In genomic region chr19:34501339-34502320, GRCh38 we compare ENCODE assay signal across 8 cellular contexts. TPM values are rescaled to one million over a fixed set of nuclear protein-coding genes. Genes with fewer than 3 reads are reported as not detected.
DNase-seq lines count a peak whose midpoint lies in the region; ATAC-seq and TF ChIP-seq lines count a peak whose summit lies in the region.

No MANE protein-coding gene starts in this region.

- peaks cover 2% of the 10 kb centered on the region for H3K79me1 ChIP-seq in neuronal stem cell (ENCODE audit: low read depth, low read length)

- no peak overlapping the region for H3K4ac ChIP-seq in neuronal stem cell (ENCODE audit: low read length)

- no peak overlapping the region for H2BK120ac ChIP-seq in neuronal stem cell (ENCODE audit: low read depth, low read length)

- H2BK5ac ChIP-seq in neuronal stem cell (ENCODE audit: low read length): no peak overlapping the region

- peak overlapping the region; percentile 72 for H3K18ac ChIP-seq in neuronal stem cell (ENCODE audit: low read length)

- no peak overlapping the region for H2BK12ac ChIP-seq in neuronal stem cell (ENCODE audit: low read length)

- DNase-seq in DMS153 treated with DMSO at 0.1 percent for 48 hours (lab: John Stamatoyannopoulos, UW; ENCODE audit: unreplicated experiment) (peak; percentile 75), LoVo (ENCODE audit: low spot score) (peak; percentile 80), RKO (ENCODE audit: low spot score) (peak; percentile 80), fibroblast of the aortic adventitia (ENCODE audit: low read depth) (peak; percentile 88), neuronal stem cell (ENCODE audit: low spot score) (peak; percentile 87)
- DNase-seq in activated T-helper 1 cell treated with anti-CD3 and anti-CD28 coated beads, Interleukin-2, amount 50 U/mL, for 16 hours (ENCODE audit: low read depth in 1 of 2, low spot score in 1 of 2): peak; percentile 74 to 79

- H3K4me3 ChIP-seq in fibroblast of the aortic adventitia (ENCODE audit: low read depth, low read length) (no peak overlapping the region), neuronal stem cell (ENCODE audit: low read length in 2 of 2) (no peak overlapping the region), stomach smooth muscle (ENCODE audit: low read length in 2 of 2) (no peak overlapping the region)

- no CpG with 5 or more reads among the region's 40 CpGs for WGBS in neuronal stem cell (ENCODE audit: extremely low coverage in 2 of 2, insufficient read length in 2 of 2, insufficient replicate concordance in 1 of 2), 2 donors

- peak; percentile 61 for ATAC-seq in GM21786 (IDR thresholded peaks at IDR 0.05; ENCODE audit: unreplicated experiment)

- no peak overlapping the region for H3K4me2 ChIP-seq in neuronal stem cell (ENCODE audit: insufficient read depth, low read length, poor library complexity, severe bottlenecking)

- no peak overlapping the region for H4K91ac ChIP-seq in neuronal stem cell (ENCODE audit: low read depth, low read length, poor library complexity)

- H3K9ac ChIP-seq in neuronal stem cell (ENCODE audit: low read depth, low read length, poor library complexity): no peak overlapping the region
- peak overlapping the region in 1 of 2 donors; percentile 57 for H3K9ac ChIP-seq in stomach smooth muscle (ENCODE audit: low read length in 2 of 2)

- TF ChIP-seq CTCF in fibroblast of the aortic adventitia (IDR thresholded peaks at IDR 0.05; ENCODE audit: insufficient read depth, low read length): peak; percentile 100

- H3K27ac ChIP-seq in neuronal stem cell (replicated peaks; ENCODE audit: low read length) (no peak overlapping the region), stomach smooth muscle (ENCODE audit: low read length) (peak overlapping the region; percentile 6)

- no peak overlapping the region for H2BK15ac ChIP-seq in neuronal stem cell (ENCODE audit: low read length)

- peaks cover 15 to 27% of the 10 kb centered on the region in 2 donors for H3K36me3 ChIP-seq in neuronal stem cell (replicated peaks in 1 of 2; ENCODE audit: control insufficient read depth in 2 of 2, insufficient read depth in 2 of 2, low read length in 2 of 2)
- H3K36me3 ChIP-seq in stomach smooth muscle (ENCODE audit: control insufficient read depth in 2 of 2, insufficient read depth in 2 of 2, low read length in 2 of 2): peaks cover 0 to 10% of the 10 kb centered on the region in 2 donors

- peak overlapping the region; percentile 12 for H2AFZ ChIP-seq in neuronal stem cell (ENCODE audit: low read length)

- no peak overlapping the region for H4K8ac ChIP-seq in neuronal stem cell (ENCODE audit: low read depth, low read length)

- H2AK5ac ChIP-seq in neuronal stem cell (ENCODE audit: low read depth, low read length): peak overlapping the region; percentile 70

- H3K14ac ChIP-seq in neuronal stem cell (ENCODE audit: low read length): no peak overlapping the region

- no peaks in the 10 kb centered on the region for H3K27me3 ChIP-seq in neuronal stem cell (ENCODE audit: control insufficient read depth in 3 of 3, insufficient read depth in 3 of 3, low read depth in 1 of 3, low read length in 3 of 3)
- no peaks in the 10 kb centered on the region for H3K27me3 ChIP-seq in stomach smooth muscle (ENCODE audit: control insufficient read depth in 1 of 2, insufficient read depth in 2 of 2, low read length in 2 of 2)

- H3K4me1 ChIP-seq in neuronal stem cell (ENCODE audit: control insufficient read depth in 2 of 2, insufficient read depth in 1 of 2, low read depth in 1 of 2, low read length in 2 of 2): peaks cover 0 to 6% of the 10 kb centered on the region in 2 donors
- peaks cover 12% of the 10 kb centered on the region for H3K4me1 ChIP-seq in stomach smooth muscle (ENCODE audit: control insufficient read depth, insufficient read depth, low read length)

- no peaks in the 10 kb centered on the region for H3K9me3 ChIP-seq in neuronal stem cell (replicated peaks in 1 of 2; ENCODE audit: control insufficient read depth in 2 of 2, insufficient read depth in 1 of 2, low read depth in 1 of 2, low read length in 2 of 2)
- no peaks in the 10 kb centered on the region for H3K9me3 ChIP-seq in stomach smooth muscle (ENCODE audit: control insufficient read depth in 2 of 2, low read length in 2 of 2)

- H3K23ac ChIP-seq in neuronal stem cell (ENCODE audit: low read depth, low read length, poor library complexity): peak overlapping the region; percentile 81

RNA-seq across cellular contexts. Expression of gene WTIP, which starts 20.1 kb away (rescaled TPM):
- total RNA-seq in fibroblast of the aortic adventitia (ENCODE audit: low replicate concordance): 3.6 and 21.8 TPM in 2 replicates
- polyA plus RNA-seq in neuronal stem cell (2013, experiment 1 of 2): 12.5 TPM
- polyA plus RNA-seq in neuronal stem cell (2013, experiment 2 of 2): 10.5 TPM
